Comparison of ENCODE assay signal across 25 cellular contexts in genomic region chr10:77471069-77471536, GRCh38.
DNase-seq lines count a peak whose midpoint lies in the region; ATAC-seq, FAIRE-seq and TF ChIP-seq lines count a peak whose summit lies in the region.
"Had no signal": no experiment of that assay in that cellular context is flagged by ENCODE, and none has a peak within 500 bp of the region (broad histone marks: within the 10 kb centered on the region; RNA-seq: fewer than 3 reads in every experiment).

No MANE protein-coding gene starts in this region.

- H3K14ac ChIP-seq in IMR-90 (replicated peaks; ENCODE audit: low read depth, low read length) (peak overlapping the region; percentile 78), H1 (ENCODE audit: insufficient read length) (peak overlapping the region; percentile 79)

- H2BK120ac ChIP-seq in IMR-90 (ENCODE audit: low read depth, low read length) = no peak overlapping the region
- H2BK120ac ChIP-seq in H1 (replicated peaks; ENCODE audit: low read depth, low read length) = peak overlapping the region; percentile 59

- H2AK5ac ChIP-seq in IMR-90 (ENCODE audit: low read depth, low read length) = peak overlapping the region; percentile 80
- H2AK5ac ChIP-seq in H1 (ENCODE audit: low read depth, low read length) = peak overlapping the region; percentile 97

- H3K4me1 ChIP-seq in IMR-90 (ENCODE audit: control insufficient read depth, insufficient read depth, low read length) (no peaks in the 10 kb centered on the region), H1 (replicated peaks in 1 of 4; ENCODE audit: control insufficient read depth in 3 of 4, insufficient read depth in 4 of 4, low read length in 3 of 4) (no peaks in the 10 kb centered on the region)
- H3K4me1 ChIP-seq: SJSA1 had no signal

- H3K56ac ChIP-seq in IMR-90 (ENCODE audit: extremely low read depth, insufficient read depth, low read length) = no peak overlapping the region
- peak overlapping the region; percentile 99 for H3K56ac ChIP-seq in H1 (replicated peaks; ENCODE audit: insufficient read length, low read depth, low read length)

- dilution Hi-C loops in IMR-90 (cut with HindIII; ENCODE audit: low sequenced_read_pairs, unreplicated experiment) = no loop called here

- no peak overlapping the region for H3K27ac ChIP-seq in IMR-90 (ENCODE audit: insufficient read depth, low read length)
- H3K27ac ChIP-seq in H1 (ENCODE audit: low read depth, low read length) = no peak overlapping the region
- H3K27ac ChIP-seq: SJSA1 had no signal

- BruUV-seq in IMR-90 (replicated peaks; lab: Mats Ljungman, UMichigan) = no TSS peak

- peak overlapping the region; percentile 1; the same call in 1 of the 3 replicates for H2BK15ac ChIP-seq in IMR-90 (ENCODE audit: low read depth, low read length)
- peak overlapping the region; percentile 61; the same call in 1 of the 2 replicates for H2BK15ac ChIP-seq in H1 (ENCODE audit: low read length)

- in situ Hi-C loops in IMR-90 (cut with MboI; ENCODE audit: low sequenced_read_pairs) = no loop called here

- TF ChIP-seq CTCF in IMR-90 (conservative IDR thresholded peaks at IDR 0.05; ENCODE audit: low read depth, low read length) (no peak), H1 (IDR thresholded peaks at IDR 0.05; ENCODE audit: control extremely low read depth in 1 of 3, insufficient read depth in 1 of 3, low read depth in 1 of 3, low read length in 3 of 3) (no peak)

- peaks cover 0 to 7% of the 10 kb centered on the region in 2 experiments; a peak in 1 of 4 replicates for H3K79me2 ChIP-seq in H1 (ENCODE audit: control insufficient read depth in 1 of 2, insufficient read depth in 2 of 2, low read length in 2 of 2)

- no peak overlapping the region for H2AK9ac ChIP-seq in IMR-90 (replicated peaks; ENCODE audit: low read depth, low read length, poor library complexity)

- POLR2A ChIA-PET in IMR-90 (lab: Charles Lee; ENCODE audit: unreplicated experiment) (no interaction called here), H1 (lab: Charles Lee; ENCODE audit: partially characterized antibody) (interaction anchor here (0.6 kb wide), 1 partner anchor 11 kb away, joined by 3 read pairs; no protein-coding TSS in a partner anchor)

- H3K18ac ChIP-seq in IMR-90 (ENCODE audit: low read depth, low read length) (no peak overlapping the region), H1 (ENCODE audit: extremely low read depth, low read length) (peak overlapping the region; percentile 9; the same call in 1 of the 2 replicates)

- DNase-seq in H54 (ENCODE audit: insufficient read length, low spot score) (no peak), IMR-90 (no peak), H1 (ENCODE audit: low read depth in 1 of 2, low spot score in 2 of 2) (no peak), urothelium cell line (ENCODE audit: low spot score) (no peak)
- no peak for DNase-seq in stimulated activated naive CD8-positive, alpha-beta T cell treated with anti-CD3 and anti-CD28 coated beads, Interleukin-15, Interleukin-2, amounts not matched to agents 100 U/mL and 50 U/mL, for 24 hours
- DNase-seq: CD8-positive, alpha-beta memory T cell; DMS 273 treated with DMSO at 0.1 percent for 48 hours; DMS79; EL; GDM1; HFFc6; Karpas-422; NCI-H1092; NCI-H1417 treated with DMSO at 0.1 percent for 48 hours; NCI-H1694 treated with DMSO at 0.1 percent for 48 hours; NCI-H2081; NCI-H2227 treated with DMSO at 0.1 percent for 48 hours; NCI-H69; Right ventricle myocardium superior; RPMI8226; T-helper 2 cell had no signal

- CTCF ChIA-PET in IMR-90 (lab: Yijun Ruan, JAX) (no interaction called here), H1 (lab: Charles Lee; ENCODE audit: partially characterized antibody) (interaction anchor here (0.7 to 1.7 kb wide), 2 partner anchors 24 to 42 kb away, joined by 3 to 5 read pairs; no protein-coding TSS in a partner anchor)

- no peak overlapping the region for H3K9ac ChIP-seq in IMR-90 (ENCODE audit: low read depth, low read length)
- H3K9ac ChIP-seq in H1 (replicated peaks in 1 of 4; ENCODE audit: extremely low read depth in 1 of 4, low read depth in 3 of 4, low read length in 3 of 4) = no peak overlapping the region; a peak in 1 of 7 replicates

- H3K4ac ChIP-seq in IMR-90 (ENCODE audit: low read depth, low read length) (peak overlapping the region; percentile 19; the same call in 1 of the 2 replicates), H1 (replicated peaks; ENCODE audit: insufficient read length, low read depth, low read length) (peak overlapping the region; percentile 97)

- peak; percentile 27 for FAIRE-seq in H54 (lab: Jason Lieb, UNC)
- FAIRE-seq in H1 (lab: Jason Lieb, UNC) = no peak
- peak; percentile 100 for FAIRE-seq in urothelium cell line (lab: Jason Lieb, UNC)
- FAIRE-seq: GM18507 had no signal

- H3K23me2 ChIP-seq in H1 (ENCODE audit: low read depth, low read length) = peaks cover 15% of the 10 kb centered on the region

- H3K4me3 ChIP-seq in IMR-90 (ENCODE audit: insufficient read depth, low read depth, low read length) (no peak overlapping the region), H1 (ENCODE audit: extremely low read depth in 1 of 4, insufficient read depth in 2 of 4, low read depth in 3 of 4, low read length in 4 of 4) (no peak overlapping the region)
- H3K4me3 ChIP-seq: SJSA1 had no signal

- H4K91ac ChIP-seq in IMR-90 (ENCODE audit: insufficient read depth, low read depth, low read length) (no peak overlapping the region; the same call in 1 of the 2 replicates), H1 (replicated peaks; ENCODE audit: insufficient read length, low read length) (peak overlapping the region; percentile 91)

- H4K5ac ChIP-seq in IMR-90 (ENCODE audit: low read depth, low read length) = no peak overlapping the region
- no peak overlapping the region for H4K5ac ChIP-seq in H1 (ENCODE audit: insufficient read length, low read depth, low read length)

- TF ChIP-seq EP300 in H1 (IDR thresholded peaks at IDR 0.05; ENCODE audit: borderline replicate concordance in 1 of 2, low read depth in 2 of 2, low read length in 2 of 2) = no peak

- ATAC-seq in IMR-90 (ENCODE audit: low read depth) (no peak), HG02981 (IDR thresholded peaks at IDR 0.05; ENCODE audit: unreplicated experiment) (no peak), GM18909 (IDR thresholded peaks at IDR 0.05; ENCODE audit: poor library complexity, unreplicated experiment) (no peak)
- ATAC-seq in stimulated activated naive CD8-positive, alpha-beta T cell treated with anti-CD3 and anti-CD28 coated beads, Interleukin-15, Interleukin-2, amounts not matched to agents 100 U/mL and 50 U/mL, for 24 hours = no peak

- TF ChIP-seq POLR2A in H54 (IDR thresholded peaks at IDR 0.05; ENCODE audit: low read depth, low read length) (no peak), IMR-90 (IDR thresholded peaks at IDR 0.05; ENCODE audit: low read depth, low read length) (no peak), H1 (IDR thresholded peaks at IDR 0.05; ENCODE audit: control extremely low read depth in 1 of 2, low read depth in 2 of 2, low read length in 2 of 2) (no peak)

- H2BK5ac ChIP-seq in IMR-90 (ENCODE audit: low read depth, low read length, poor library complexity, severe bottlenecking) = peak overlapping the region; percentile 83
- H2BK5ac ChIP-seq in H1 (ENCODE audit: low read depth, low read length) = peak overlapping the region; percentile 50

- H3K23ac ChIP-seq in IMR-90 (ENCODE audit: low read depth, low read length) (peak overlapping the region; percentile 70), H1 (ENCODE audit: insufficient read length) (peak overlapping the region; percentile 70)

- intact Hi-C loops in IMR-90 (cut with micrococcal nuclease) = no loop called here

- H4K20me1 ChIP-seq in IMR-90 (ENCODE audit: insufficient read depth, low read length) = no peaks in the 10 kb centered on the region
- peaks cover 0 to 14% of the 10 kb centered on the region in 2 experiments for H4K20me1 ChIP-seq in H1 (replicated peaks in 1 of 2; ENCODE audit: control insufficient read depth in 1 of 2, insufficient read depth in 2 of 2, low read length in 2 of 2)

- no peak overlapping the region for H3K4me2 ChIP-seq in IMR-90 (ENCODE audit: low read depth, low read length)
- H3K4me2 ChIP-seq in H1 (ENCODE audit: insufficient read depth in 1 of 2, low read depth in 2 of 2, low read length in 2 of 2) = no peak overlapping the region; a peak in 1 of 4 replicates

- H4K8ac ChIP-seq in IMR-90 (ENCODE audit: low read depth in 2 of 2, low read length in 2 of 2) = 0 out of 4 replicates have a peak overlapping the region, but pooled peaks of 1 of the 2 experiments have one; percentile 24
- H4K8ac ChIP-seq in H1 (ENCODE audit: extremely low read depth, insufficient read depth, low read length) = no peak overlapping the region

- H2AFZ ChIP-seq in IMR-90 (replicated peaks; ENCODE audit: low read length, poor library complexity) (no peak overlapping the region), H1 (ENCODE audit: low read length) (no peak overlapping the region)

- peak overlapping the region; percentile 86; the same call in 1 of the 2 replicates for H2BK12ac ChIP-seq in H1 (ENCODE audit: low read depth, low read length)

- H3K9me1 ChIP-seq in IMR-90 (ENCODE audit: insufficient read depth, low read length) = peaks cover 11% of the 10 kb centered on the region

- no peaks in the 10 kb centered on the region for H3K27me3 ChIP-seq in IMR-90 (ENCODE audit: control insufficient read depth, insufficient read depth, low read length)
- H3K27me3 ChIP-seq in H1 (replicated peaks in 1 of 4; ENCODE audit: control insufficient read depth in 3 of 4, extremely low read depth in 1 of 4, insufficient read depth in 3 of 4, low read length in 3 of 4) = peaks cover 0 to 2% (median 0%) of the 10 kb centered on the region in 4 experiments; a peak in 1 of 7 replicates
- H3K27me3 ChIP-seq: SJSA1 had no signal

- TF ChIP-seq RAD21 in IMR-90 (IDR thresholded peaks at IDR 0.05; ENCODE audit: low read length) = no peak
- TF ChIP-seq RAD21 in H1 (IDR thresholded peaks at IDR 0.05 in 1 of 2, conservative IDR thresholded peaks at IDR 0.05 in 1 of 2; ENCODE audit: low read depth in 2 of 2, low read length in 2 of 2) = no peak

- H3K9me3 ChIP-seq in IMR-90 (ENCODE audit: control insufficient read depth, insufficient read depth, low read length) = no peaks in the 10 kb centered on the region
- no peaks in the 10 kb centered on the region; a peak in 1 of 4 replicates for H3K9me3 ChIP-seq in H1 (ENCODE audit: insufficient read depth in 2 of 2, low read depth in 1 of 2, low read length in 1 of 2)
- H3K9me3 ChIP-seq: SJSA1 had no signal

- peaks cover 0 to 5% of the 10 kb centered on the region in 2 experiments; a peak in 2 of 4 replicates for H3K79me1 ChIP-seq in IMR-90 (ENCODE audit: low read depth in 1 of 2, low read length in 2 of 2)
- 0 out of 2 replicates have a peak, but pooled peaks cover 2% of the 10 kb centered on the region for H3K79me1 ChIP-seq in H1 (ENCODE audit: low read depth, low read length)

- 80% methylated on average over 2 of the region's 2 CpGs; no CpG with 5 or more reads in 1 of the 2 experiments for WGBS in IMR-90 (ENCODE audit: extremely low coverage in 2 of 2, insufficient read length in 1 of 2), 2 experiments
- WGBS in H1 (ENCODE audit: extremely low coverage in 1 of 2, insufficient coverage in 1 of 2, insufficient read length in 1 of 2, insufficient replicate concordance in 2 of 2, low coverage in 1 of 2, low lambda C conversion rate in 2 of 2, missing lambda C conversion rate in 1 of 2), 2 experiments = 86 to 100% methylated on average over 1 to 2 of the region's 2 CpGs

- H3K36me3 ChIP-seq in IMR-90 (ENCODE audit: control insufficient read depth, insufficient read depth, low read length) (no peaks in the 10 kb centered on the region), H1 (ENCODE audit: control insufficient read depth in 2 of 4, insufficient read depth in 4 of 4, low read length in 3 of 4) (peaks cover 0 to 6% (median 0%) of the 10 kb centered on the region in 4 experiments; a peak in 1 of 8 replicates)
- H3K36me3 ChIP-seq: SJSA1 had no signal

- H2BK20ac ChIP-seq in IMR-90 (ENCODE audit: low read depth, low read length) = peak overlapping the region; percentile 33; the same call in 1 of the 2 replicates
- H2BK20ac ChIP-seq in H1 (ENCODE audit: low read length) = peak overlapping the region; percentile 24
